In the genomic region with DNA sequence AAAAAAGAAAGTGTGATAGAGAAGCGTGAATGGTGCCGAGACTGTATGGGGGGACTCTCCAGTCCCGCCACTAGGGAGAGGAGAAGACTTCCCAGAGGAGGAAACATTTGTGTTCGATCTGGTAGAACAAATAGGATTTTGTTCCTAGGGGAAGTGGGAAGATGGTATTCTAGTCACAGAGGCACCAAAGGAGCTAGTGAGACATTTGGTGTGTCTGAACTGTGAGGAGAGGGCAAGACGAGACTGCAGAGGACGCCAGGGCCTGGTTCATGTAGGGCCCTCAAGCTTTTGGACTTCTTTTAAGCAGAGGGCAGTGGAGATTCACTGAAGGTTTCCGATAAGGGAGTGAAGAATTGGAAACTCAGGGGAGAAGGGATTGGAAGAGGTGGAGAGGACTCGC, we compare ENCODE assay signal across 9 cellular contexts. TPM values are rescaled to one million over a fixed set of nuclear protein-coding genes. Genes with fewer than 3 reads are reported as not detected.
DNase-seq lines count a peak whose midpoint lies in the region; ATAC-seq and TF ChIP-seq lines count a peak whose summit lies in the region.
"Had no signal": no experiment of that assay in that cellular context is flagged by ENCODE, and none has a peak within 500 bp of the region (broad histone marks: within the 10 kb centered on the region; RNA-seq: fewer than 3 reads in every experiment).

No MANE protein-coding gene starts in this region.

- no peaks in the 10 kb centered on the region for H3K27me3 Mint-ChIP-seq in activated CD8-positive, alpha-beta T cell treated with anti-CD3 and anti-CD28 coated beads, Interleukin-2, amount 10 ng/mL, durations not matched to agents 7 days and 5 days (ENCODE audit: low read depth)

- WGBS in smooth muscle cell (ENCODE audit: low lambda C conversion rate), result 56% methylated on average over 8 of the region's 8 CpGs

- no peak for DNase-seq in activated CD8-positive, alpha-beta T cell treated with anti-CD3 and anti-CD28 coated beads, Interleukin-2, amount 10 ng/mL, durations not matched to agents 7 days and 5 days
- DNase-seq in right atrium auricular region (ENCODE audit: low spot score), result no peak
- DNase-seq in smooth muscle cell (lab: John Stamatoyannopoulos, UW; ENCODE audit: unreplicated experiment), result no peak
- no peak for DNase-seq in DMS79 (lab: John Stamatoyannopoulos, UW)
- no peak for DNase-seq in NCI-H1048 (lab: John Stamatoyannopoulos, UW)
- no peak for DNase-seq in Ammon's horn (ENCODE audit: low spot score)
- DNase-seq: effector CD4-positive, alpha-beta T cell had no signal

- H3K27ac Mint-ChIP-seq in activated CD8-positive, alpha-beta T cell treated with anti-CD3 and anti-CD28 coated beads, Interleukin-2, amount 10 ng/mL, durations not matched to agents 7 days and 5 days, result peak overlapping the region; percentile 100

- H3K4me3 ChIP-seq in right atrium auricular region (no peak overlapping the region), smooth muscle cell (no peak overlapping the region)

- H3K27me3 ChIP-seq in right atrium auricular region (no peaks in the 10 kb centered on the region), smooth muscle cell (ENCODE audit: low read depth) (no peaks in the 10 kb centered on the region)

- POLR2A ChIA-PET in activated CD8-positive, alpha-beta T cell treated with anti-CD3 and anti-CD28 coated beads, Interleukin-2, amount 10 ng/mL, durations not matched to agents 7 days and 5 days (lab: Charles Lee), result interaction anchor here (0.7 to 16.7 kb wide), 5 partner anchors 9 to 90 kb away, joined by 3 to 713 read pairs (median 41); a partner anchor contains a TSS

- CTCF ChIA-PET in activated CD8-positive, alpha-beta T cell treated with anti-CD3 and anti-CD28 coated beads, Interleukin-2, amount 10 ng/mL, durations not matched to agents 7 days and 5 days (lab: Charles Lee), result interaction anchor here (1.0 to 4.1 kb wide), 3 partner anchors 8 to 25 kb away, joined by 3 to 66 read pairs (median 34); a partner anchor contains a TSS

- peaks cover 18% of the 10 kb centered on the region for H4K20me1 ChIP-seq in smooth muscle cell (ENCODE audit: low read depth)

- H3K4me1 ChIP-seq in right atrium auricular region, result peaks cover 0 to 74% of the 10 kb centered on the region in 2 donors
- H3K4me1 ChIP-seq in smooth muscle cell (ENCODE audit: low read depth), result peaks cover 48% of the 10 kb centered on the region

- H3K4me1 Mint-ChIP-seq in activated CD8-positive, alpha-beta T cell treated with anti-CD3 and anti-CD28 coated beads, Interleukin-2, amount 10 ng/mL, durations not matched to agents 7 days and 5 days (ENCODE audit: low read depth), result peaks cover 81% of the 10 kb centered on the region

- peaks cover 17% of the 10 kb centered on the region for H3K36me3 ChIP-seq in right atrium auricular region
- no peaks in the 10 kb centered on the region for H3K36me3 ChIP-seq in smooth muscle cell (ENCODE audit: low read depth)

- H3K9me3 ChIP-seq in right atrium auricular region, result no peaks in the 10 kb centered on the region
- no peaks in the 10 kb centered on the region for H3K9me3 ChIP-seq in smooth muscle cell (replicated peaks; ENCODE audit: low read depth)

- peak overlapping the region; percentile 91 for H3K4me2 ChIP-seq in smooth muscle cell

- H3K4me3 Mint-ChIP-seq in activated CD8-positive, alpha-beta T cell treated with anti-CD3 and anti-CD28 coated beads, Interleukin-2, amount 10 ng/mL, durations not matched to agents 7 days and 5 days, result no peak overlapping the region

- H3K79me2 ChIP-seq in smooth muscle cell (ENCODE audit: low read depth), result peaks cover 21% of the 10 kb centered on the region

- peaks cover 40% of the 10 kb centered on the region for H3F3A ChIP-seq in smooth muscle cell (ENCODE audit: low read depth)

- peaks cover 55% of the 10 kb centered on the region for H3K36me3 Mint-ChIP-seq in activated CD8-positive, alpha-beta T cell treated with anti-CD3 and anti-CD28 coated beads, Interleukin-2, amount 10 ng/mL, durations not matched to agents 7 days and 5 days (ENCODE audit: low read depth)

- H3K9me3 Mint-ChIP-seq in activated CD8-positive, alpha-beta T cell treated with anti-CD3 and anti-CD28 coated beads, Interleukin-2, amount 10 ng/mL, durations not matched to agents 7 days and 5 days (ENCODE audit: insufficient read depth), result no peaks in the 10 kb centered on the region

- peak; percentile 6 for TF ChIP-seq CTCF in GM12873 (IDR thresholded peaks at IDR 0.05; ENCODE audit: insufficient read depth, low read depth, low read length, missing control alignments)
- no peak for TF ChIP-seq CTCF in right atrium auricular region (IDR thresholded peaks at IDR 0.05)
- TF ChIP-seq CTCF in smooth muscle cell (IDR thresholded peaks at IDR 0.05; ENCODE audit: borderline replicate concordance, insufficient read depth, poor library complexity, severe bottlenecking), result no peak

- no peak for ATAC-seq in activated CD8-positive, alpha-beta T cell treated with anti-CD3 and anti-CD28 coated beads, Interleukin-2, amount 10 ng/mL, durations not matched to agents 7 days and 5 days
- no peak for ATAC-seq in HG02798 (IDR thresholded peaks at IDR 0.05; ENCODE audit: poor library complexity, unreplicated experiment)

- H2AFZ ChIP-seq in smooth muscle cell (ENCODE audit: low read depth), result no peak overlapping the region

- H3K9ac ChIP-seq in smooth muscle cell (ENCODE audit: low read depth), result peak overlapping the region; percentile 67

- peak overlapping the region; percentile 94 to 96 for H3K27ac ChIP-seq in right atrium auricular region
- peak overlapping the region; percentile 100 for H3K27ac ChIP-seq in smooth muscle cell (ENCODE audit: low read depth)

RNA-seq across cellular contexts. Expression of a gene that starts 2.9 kb away (rescaled TPM):
- 1 to 10 TPM; 4.5 to 8.8 TPM for total RNA-seq in activated CD8-positive, alpha-beta T cell treated with anti-CD3 and anti-CD28 coated beads, Interleukin-2, amount 10 ng/mL, durations not matched to agents 7 days and 5 days
- total RNA-seq in right atrium auricular region (1 to 10 TPM; 1.8 to 5.6 TPM), smooth muscle cell (9.5 and 11.9 TPM in 2 replicates)
- 11.0 and 27.4 TPM in 2 replicates for polyA plus RNA-seq in smooth muscle cell

RNA-seq across cellular contexts. Expression of a gene that starts 4.1 kb away (rescaled TPM):
- total RNA-seq in activated CD8-positive, alpha-beta T cell treated with anti-CD3 and anti-CD28 coated beads, Interleukin-2, amount 10 ng/mL, durations not matched to agents 7 days and 5 days, result 1 to 10 TPM; 1.8 to 2.3 TPM
- total RNA-seq in right atrium auricular region (1 to 10 TPM in 1 of 2 donors, not detected in 1; 2.4 TPM), smooth muscle cell (1.1 and 2.0 TPM in 2 replicates)
- 1.6 and 5.8 TPM in 2 replicates for polyA plus RNA-seq in smooth muscle cell

RNA-seq across cellular contexts. Expression of a gene that starts 11.1 kb away (rescaled TPM):
- 10 to 100 TPM; 64.8 to 68.0 TPM for total RNA-seq in activated CD8-positive, alpha-beta T cell treated with anti-CD3 and anti-CD28 coated beads, Interleukin-2, amount 10 ng/mL, durations not matched to agents 7 days and 5 days
- total RNA-seq in right atrium auricular region (10 to 100 TPM in 1 of 2 donors, 1 to 10 TPM in 1; 9.1 to 10.8 TPM), smooth muscle cell (26.2 and 42.0 TPM in 2 replicates)
- 39.7 and 71.6 TPM in 2 replicates for polyA plus RNA-seq in smooth muscle cell

RNA-seq across cellular contexts. Expression of a gene that starts 23.3 kb away (rescaled TPM):
- total RNA-seq in activated CD8-positive, alpha-beta T cell treated with anti-CD3 and anti-CD28 coated beads, Interleukin-2, amount 10 ng/mL, durations not matched to agents 7 days and 5 days, result under 1 TPM; 0.26 to 0.42 TPM
- not detected for total RNA-seq in right atrium auricular region
- total RNA-seq in smooth muscle cell, result 0.54 TPM in 1 of 2 replicates, not detected in the other
- polyA plus RNA-seq in smooth muscle cell, result 0.78 and 0.89 TPM in 2 replicates

RNA-seq across cellular contexts. Expression of a gene that starts 31.8 kb away (rescaled TPM):
- total RNA-seq in activated CD8-positive, alpha-beta T cell treated with anti-CD3 and anti-CD28 coated beads, Interleukin-2, amount 10 ng/mL, durations not matched to agents 7 days and 5 days, result 1 to 10 TPM; 1.3 to 1.4 TPM
- total RNA-seq in right atrium auricular region (under 1 TPM; 0.22 to 0.24 TPM), smooth muscle cell (0.22 TPM in 1 of 2 replicates, not detected in the other)
- polyA plus RNA-seq in smooth muscle cell, result 0.43 and 2.0 TPM in 2 replicates
